In genomic region chr20:32681175-32682084, GRCh38 we compare ENCODE assay signal across 8 cellular contexts. TPM values are rescaled to one million over a fixed set of nuclear protein-coding genes. Genes with fewer than 3 reads are reported as not detected.
A peak's percentile ranks its signal among the peaks of the same experiment; 100 is the strongest.
DNase-seq lines count a peak whose midpoint lies in the region; ATAC-seq, FAIRE-seq and TF ChIP-seq lines count a peak whose summit lies in the region.

No MANE protein-coding gene starts in this region.

- H3K9ac ChIP-seq in HepG2 (ENCODE audit: insufficient read depth, low read depth, low read length) (peak overlapping the region; percentile 61), PC-3 (ENCODE audit: low read length) (no peak overlapping the region)

- in situ Hi-C loops in HepG2 (cut with HindIII; ENCODE audit: extremely low pct_ligation_motif_present, low pct_unique_long_range_greater_than_20kb) = no loop called here

- H3K4me3 ChIP-seq in HepG2 (replicated peaks in 1 of 3; ENCODE audit: insufficient read depth in 1 of 3, low read depth in 2 of 3, low read length in 3 of 3) (peak overlapping the region; percentile 23 to 71 (median 48)), right lobe of liver (no peak overlapping the region), PC-3 (ENCODE audit: low read length) (no peak overlapping the region), spleen (no peak overlapping the region)

- no peak for TF ChIP-seq RAD21 in HepG2 (CRISPR knock-in tag; IDR thresholded peaks at IDR 0.05)

- ATAC-seq in HepG2 (peak; percentile 47), right lobe of liver (no peak), PC-3 (peak; percentile 92), GM18858 (IDR thresholded peaks at IDR 0.05; ENCODE audit: unreplicated experiment) (no peak), GM19395 (IDR thresholded peaks at IDR 0.05; ENCODE audit: unreplicated experiment) (no peak)

- no peak for FAIRE-seq in HepG2 (lab: Jason Lieb, UNC)

- H3F3A ChIP-seq in PC-3 (ENCODE audit: low read length, unreplicated experiment) = no peaks in the 10 kb centered on the region

- no peaks in the 10 kb centered on the region for H3K79me2 ChIP-seq in HepG2 (ENCODE audit: insufficient read depth, low read length)
- H3K79me2 ChIP-seq in PC-3 (ENCODE audit: low read length) = no peaks in the 10 kb centered on the region

- H3K9me2 ChIP-seq in PC-3 (replicated peaks; ENCODE audit: low read length) = no peaks in the 10 kb centered on the region

- H3K9me3 ChIP-seq in HepG2 (ENCODE audit: low read length) (no peaks in the 10 kb centered on the region), right lobe of liver (no peaks in the 10 kb centered on the region), PC-3 (ENCODE audit: low read length) (no peaks in the 10 kb centered on the region), spleen (no peaks in the 10 kb centered on the region)

- H3K4me2 ChIP-seq in HepG2 (ENCODE audit: low read depth, low read length) = peak overlapping the region; percentile 87
- H3K4me2 ChIP-seq in PC-3 (ENCODE audit: low read length) = peak overlapping the region; percentile 56

- BruUV-seq in HepG2 (replicated peaks; lab: Mats Ljungman, UMichigan) (no TSS peak), PC-3 (replicated peaks; lab: Mats Ljungman, UMichigan) (no TSS peak)

- TF ChIP-seq CTCF in HepG2 (CRISPR knock-in tag; IDR thresholded peaks at IDR 0.05) (peak; percentile 25; the same call in 1 of the 2 replicates), right lobe of liver (IDR thresholded peaks at IDR 0.05) (no peak), PC-3 (conservative IDR thresholded peaks at IDR 0.05; ENCODE audit: low read depth, low read length) (peak; percentile 31; the same call in 1 of the 2 replicates), spleen (IDR thresholded peaks at IDR 0.05 in 8 of 11, conservative IDR thresholded peaks at IDR 0.05 in 3 of 11) (no peak)

- peak overlapping the region; percentile 35 for H3K27ac ChIP-seq in HepG2 (ENCODE audit: extremely low read length, insufficient read depth, low read length)
- no peak overlapping the region for H3K27ac ChIP-seq in right lobe of liver
- no peak overlapping the region for H3K27ac ChIP-seq in PC-3 (ENCODE audit: low read length)
- no peak overlapping the region for H3K27ac ChIP-seq in epithelial cell of prostate
- peak overlapping the region in 5 of 8 donors; percentile 10 to 33 (median 15) for H3K27ac ChIP-seq in spleen

- H3K36me3 ChIP-seq in HepG2 (replicated peaks in 1 of 2; ENCODE audit: control insufficient read depth in 1 of 2, insufficient read depth in 2 of 2, low read length in 2 of 2) (no peaks in the 10 kb centered on the region), right lobe of liver (no peaks in the 10 kb centered on the region), PC-3 (ENCODE audit: low read depth, low read length) (no peaks in the 10 kb centered on the region), spleen (no peaks in the 10 kb centered on the region)

- 0 out of 4 replicates have a peak, but pooled peaks of 1 of the 2 experiments have one; percentile 10 for TF ChIP-seq EP300 in HepG2 (IDR thresholded peaks at IDR 0.05; ENCODE audit: low read depth in 2 of 2, low read length in 2 of 2)
- TF ChIP-seq EP300 in HepG2 (CRISPR knock-in tag; IDR thresholded peaks at IDR 0.05; ENCODE audit: borderline replicate concordance) = no peak

- TF ChIP-seq POLR2A in HepG2 (IDR thresholded peaks at IDR 0.05; ENCODE audit: insufficient read depth in 1 of 2, low read depth in 2 of 2, low read length in 2 of 2) (peak in 1 of 2 experiments; percentile 37; a peak in 1 of 4 replicates), right lobe of liver (IDR thresholded peaks at IDR 0.05) (no peak), spleen (IDR thresholded peaks at IDR 0.05) (no peak)

- H3K27me3 ChIP-seq in HepG2 (ENCODE audit: control insufficient read depth in 1 of 2, insufficient read depth in 2 of 2, low read length in 2 of 2) = no peaks in the 10 kb centered on the region
- H3K27me3 ChIP-seq in right lobe of liver = no peaks in the 10 kb centered on the region
- H3K27me3 ChIP-seq in PC-3 (ENCODE audit: low read length) = no peaks in the 10 kb centered on the region
- H3K27me3 ChIP-seq in spleen (replicated peaks in 1 of 7) = no peaks in the 10 kb centered on the region

- H3K4me1 ChIP-seq in HepG2 (ENCODE audit: insufficient read depth, low read length) (peaks cover 89% of the 10 kb centered on the region), right lobe of liver (peaks cover 0 to 14% (median 0%) of the 10 kb centered on the region in 4 donors), PC-3 (ENCODE audit: insufficient read depth, low read length) (peaks cover 26% of the 10 kb centered on the region), spleen (peaks cover 0 to 36% (median 18%) of the 10 kb centered on the region in 6 donors)

- H4K20me1 ChIP-seq in HepG2 (ENCODE audit: insufficient read depth, low read length) (no peaks in the 10 kb centered on the region), PC-3 (ENCODE audit: low read length) (no peaks in the 10 kb centered on the region)

- H2AFZ ChIP-seq in HepG2 (ENCODE audit: low read length) (peak overlapping the region; percentile 45), PC-3 (ENCODE audit: low read length) (peak overlapping the region; percentile 26; the same call in 1 of the 2 replicates)

- DNase-seq in HepG2 (ENCODE audit: low spot score) (no peak), right lobe of liver (no peak), PC-3 (peak; percentile 84), epithelial cell of prostate (ENCODE audit: low read depth, low spot score) (peak; percentile 24), spleen (no peak)
- DNase-seq in stimulated activated CD8-positive, alpha-beta memory T cell treated with anti-CD3 and anti-CD28 coated beads, Interleukin-4, amount 100 ng/mL, for 48 hours = no peak

- CTCF ChIA-PET in HepG2 (lab: Yijun Ruan, JAX; ENCODE audit: low intra/inter-chr PET ratio, low total read pairs) = interaction anchor here (1.5 kb wide), 1 partner anchor 97 kb away, joined by 4 read pairs; no protein-coding TSS in a partner anchor
- CTCF ChIA-PET in PC-3 (lab: Charles Lee) = interaction anchor here (0.6 to 1.4 kb wide), 3 partner anchors 95 to 247 kb away, joined by 5 to 15 read pairs (median 6); no protein-coding TSS in a partner anchor

- POLR2A ChIA-PET in HepG2 (lab: Yijun Ruan, JAX) (interaction anchor here (0.6 to 2.2 kb wide), 20 partner anchors 9 to 158 kb away, joined by 3 to 18 read pairs (median 4); partner anchors contain the start of genes C20orf203, COMMD7, DNMT3B and MAPRE1), PC-3 (lab: Charles Lee; ENCODE audit: unreplicated experiment) (interaction anchor here (0.5 to 0.6 kb wide), 3 partner anchors 14 to 240 kb away, joined by 3 to 9 read pairs (median 9); no protein-coding TSS in a partner anchor)

- intact Hi-C loops in HepG2 (cut with micrococcal nuclease; ENCODE audit: unreplicated experiment) = loop anchor here (2.0 kb wide), 1 partner anchor 37 kb away; no protein-coding TSS in a partner anchor
- intact Hi-C loops in right lobe of liver (cut with DNase I) = no loop called here
- intact Hi-C loops in PC-3 (cut with micrococcal nuclease) = no loop called here
- intact Hi-C loops in spleen (cut with DNase I; ENCODE audit: low total_unique reads) = no loop called here

- 23% methylated on average over 18 of the region's 20 CpGs for WGBS in HepG2 (ENCODE audit: low lambda C conversion rate)
- WGBS in right lobe of liver (ENCODE audit: insufficient coverage, low coverage, low lambda C conversion rate, missing lambda C conversion rate) = 40% methylated on average over 7 of the region's 20 CpGs
- 27 to 35% (median 31%) methylated on average over 17 to 20 of the region's 20 CpGs for WGBS in spleen, 5 donors

TF ChIP-seq in HepG2, 621 proteins besides CTCF, POLR2A, EP300 and RAD21 (continues in another document):
- no peak for TF ChIP-seq RBFOX2 (IDR thresholded peaks at IDR 0.05; ENCODE audit: low read depth, low read length)
- no peak for TF ChIP-seq TERF1 (CRISPR knock-in tag; IDR thresholded peaks at IDR 0.05)
- no peak for TF ChIP-seq TCF12 (IDR thresholded peaks at IDR 0.05)
- no peak for TF ChIP-seq TCF12 (CRISPR knock-in tag; IDR thresholded peaks at IDR 0.05)
- no peak for TF ChIP-seq ZNF468 (CRISPR knock-in tag; IDR thresholded peaks at IDR 0.05)
- TF ChIP-seq DR1 (CRISPR knock-in tag; IDR thresholded peaks at IDR 0.05) = no peak; the same call in 1 of the 2 replicates

RNA-seq across cellular contexts. Expression of gene C20orf203, which starts 7.7 kb away (rescaled TPM):
- total RNA-seq in HepG2 (2016; rRNA removed; fragmentation: Illumina TruSeq; extraction: Trizol) (0.02 TPM in 1 of 2 replicates, not detected in the other), right lobe of liver (not detected), PC-3 (2014; rRNA removed) (not detected in 2 replicates), spleen (under 1 TPM in 5 of 7 donors, not detected in 2; 0.10 to 0.82 (median 0.26) TPM)
- total RNA-seq in HepG2 (2016; cell fraction: cytosol; rRNA removed; fragmentation: Illumina TruSeq; extraction: Trizol; ENCODE audit: low read depth) = not detected in 2 replicates
- total RNA-seq in HepG2 (2016; cell fraction: insoluble cytoplasmic fraction; rRNA removed; fragmentation: Illumina TruSeq; extraction: Trizol) = 0.03 and 0.04 TPM in 2 replicates
- not detected in 2 replicates for total RNA-seq in HepG2 (2016; cell fraction: membrane; rRNA removed; fragmentation: Illumina TruSeq; extraction: Trizol)
- 0.12 TPM in 1 of 2 replicates, not detected in the other for total RNA-seq in HepG2 (2016; cell fraction: nucleus; rRNA removed; fragmentation: Illumina TruSeq; extraction: Trizol)
- polyA plus RNA-seq in HepG2 (2011; rRNA removed) (0.04 and 0.05 TPM in 2 replicates), spleen (under 1 TPM; 0.03 to 0.06 (median 0.04) TPM)
- 0.01 TPM in 1 of 2 replicates, not detected in the other for polyA plus RNA-seq in HepG2 (2011; cell fraction: cytosol; rRNA removed)
- polyA plus RNA-seq in HepG2 (2011; cell fraction: nucleus; rRNA removed) = 0.24 and 0.29 TPM in 2 replicates
- 0.03 and 0.08 TPM in 2 replicates for polyA plus RNA-seq in HepG2 (2012)
- not detected in 2 replicates for polyA plus RNA-seq in HepG2 (2016; cell fraction: cytosol; fragmentation: Illumina TruSeq; extraction: Trizol; ENCODE audit: low read depth)
- polyA plus RNA-seq in HepG2 (2016; cell fraction: insoluble cytoplasmic fraction; fragmentation: Illumina TruSeq; extraction: Trizol; ENCODE audit: low read depth) = not detected in 2 replicates
- polyA plus RNA-seq in HepG2 (2016; cell fraction: membrane; fragmentation: Illumina TruSeq; extraction: Trizol; ENCODE audit: low read depth) = 0.06 TPM in 1 of 2 replicates, not detected in the other
- not detected in 2 replicates for polyA plus RNA-seq in HepG2 (2016; cell fraction: nucleus; fragmentation: Illumina TruSeq; extraction: Trizol; ENCODE audit: insufficient read depth, low read depth)
- polyA minus RNA-seq in HepG2 (2011; rRNA and poly(A)+ RNA removed; ENCODE audit: low replicate concordance) = 0.18 TPM in 1 of 2 replicates, not detected in the other
- not detected in 2 replicates for polyA minus RNA-seq in HepG2 (2011; cell fraction: cytosol; rRNA and poly(A)+ RNA removed)
- 0.12 and 0.13 TPM in 2 replicates for polyA minus RNA-seq in HepG2 (2011; cell fraction: nucleus; rRNA and poly(A)+ RNA removed)

Comparison
In these comparisons a context has a peak if more than half of its experiments do, and no peak if none do; other contexts are left out.
1. ATAC-seq: peak in HepG2 (single experiment) and PC-3 (single experiment); none in right lobe of liver (0 of 4), GM18858 (single experiment) and GM19395 (single experiment).
2. H3K27ac ChIP-seq: peak in HepG2 (single experiment) and spleen (5 of 8); none in right lobe of liver (0 of 3), PC-3 (single experiment) and epithelial cell of prostate (single experiment).
3. H3K4me3 ChIP-seq: peak in HepG2 (3 of 3); none in right lobe of liver (0 of 3), PC-3 (single experiment) and spleen (0 of 8).
4. CTCF ChIP-seq: peak in HepG2 (single experiment) and PC-3 (single experiment); none in right lobe of liver (0 of 4) and spleen (0 of 11).
5. DNase-seq: peak in PC-3 (single experiment) and epithelial cell of prostate (single experiment); none in HepG2 (single experiment), right lobe of liver (0 of 3), spleen (single experiment) and stimulated activated CD8-positive, alpha-beta memory T cell treated with anti-CD3 and anti-CD28 coated beads, Interleukin-4, amount 100 ng/mL, for 48 hours (single experiment).